ENCODE assay signal across 29 cellular contexts in genomic region chr20:2178328-2179232, GRCh38.
A peak's percentile ranks its signal among the peaks of the same experiment; 100 is the strongest.
DNase-seq lines count a peak whose midpoint lies in the region; ATAC-seq, FAIRE-seq and TF ChIP-seq lines count a peak whose summit lies in the region.
"Had no signal": no experiment of that assay in that cellular context is flagged by ENCODE, and none has a peak within 500 bp of the region (broad histone marks: within the 10 kb centered on the region; RNA-seq: fewer than 3 reads in every experiment).

No MANE protein-coding gene starts in this region.

- H3K27ac ChIP-seq in H1 (ENCODE audit: low read depth, low read length) (no peak overlapping the region), neuronal stem cell (replicated peaks; ENCODE audit: low read length) (no peak overlapping the region)
- H3K27ac ChIP-seq: C4-2B, epithelial cell of prostate, KMS-11, left ventricle myocardium inferior, spleen, thoracic aorta had no signal

- H3K9ac ChIP-seq in H1 (replicated peaks in 1 of 4; ENCODE audit: extremely low read depth in 1 of 4, low read depth in 3 of 4, low read length in 3 of 4) = no peak overlapping the region
- H3K9ac ChIP-seq in neuronal stem cell (ENCODE audit: low read depth, low read length, poor library complexity) = no peak overlapping the region
- H3K9ac ChIP-seq: KMS-11 had no signal

- CTCF ChIA-PET in H1 (lab: Charles Lee; ENCODE audit: partially characterized antibody) = interaction anchor here (0.5 to 2.8 kb wide), 4 partner anchors 11 to 1221 kb away, joined by 3 to 9 read pairs (median 4); no protein-coding TSS in a partner anchor

- H3K27ac Mint-ChIP-seq in activated T-helper 17 cell treated with anti-CD3 and anti-CD28 coated beads, Interleukin-2, amount 50 U/mL, for 72 hours = no peak overlapping the region
- H3K27ac Mint-ChIP-seq: activated CD4-positive, alpha-beta memory T cell treated with anti-CD3 and anti-CD28 coated beads, Interleukin-2, amount 10 ng/mL, durations not matched to agents 7 days and 5 days; activated naive CD8-positive, alpha-beta T cell treated with anti-CD3 and anti-CD28 coated beads for 36 hours; natural killer cell had no signal

- no peak overlapping the region for H2BK15ac ChIP-seq in H1 (ENCODE audit: low read length)
- no peak overlapping the region for H2BK15ac ChIP-seq in neuronal stem cell (ENCODE audit: low read length)

- H3K27me3 Mint-ChIP-seq in activated T-helper 17 cell treated with anti-CD3 and anti-CD28 coated beads, Interleukin-2, amount 50 U/mL, for 72 hours = peaks cover 12% of the 10 kb centered on the region

- no peak overlapping the region for H2BK12ac ChIP-seq in H1 (ENCODE audit: low read depth, low read length)
- no peak overlapping the region for H2BK12ac ChIP-seq in neuronal stem cell (ENCODE audit: low read length)

- H3K23ac ChIP-seq in H1 (ENCODE audit: insufficient read length) = no peak overlapping the region
- H3K23ac ChIP-seq in neuronal stem cell (ENCODE audit: low read depth, low read length, poor library complexity) = no peak overlapping the region

- no peak for FAIRE-seq in H1 (lab: Jason Lieb, UNC)

- H3K4me1 Mint-ChIP-seq in activated T-helper 17 cell treated with anti-CD3 and anti-CD28 coated beads, Interleukin-2, amount 50 U/mL, for 72 hours = no peaks in the 10 kb centered on the region
- H3K4me1 Mint-ChIP-seq: activated CD4-positive, alpha-beta memory T cell treated with anti-CD3 and anti-CD28 coated beads, Interleukin-2, amount 10 ng/mL, durations not matched to agents 7 days and 5 days; activated naive CD8-positive, alpha-beta T cell treated with anti-CD3 and anti-CD28 coated beads for 36 hours; central memory CD8-positive, alpha-beta T cell; natural killer cell had no signal

- no peak for TF ChIP-seq POLR2A in H1 (IDR thresholded peaks at IDR 0.05; ENCODE audit: control extremely low read depth in 1 of 2, low read depth in 2 of 2, low read length in 2 of 2)

- H3K4me3 Mint-ChIP-seq in activated T-helper 17 cell treated with anti-CD3 and anti-CD28 coated beads, Interleukin-2, amount 50 U/mL, for 72 hours = no peak overlapping the region
- H3K4me3 Mint-ChIP-seq: activated CD4-positive, alpha-beta memory T cell treated with anti-CD3 and anti-CD28 coated beads, Interleukin-2, amount 10 ng/mL, durations not matched to agents 7 days and 5 days; activated naive CD8-positive, alpha-beta T cell treated with anti-CD3 and anti-CD28 coated beads for 36 hours; central memory CD8-positive, alpha-beta T cell; natural killer cell had no signal

- no peaks in the 10 kb centered on the region for H3K23me2 ChIP-seq in H1 (ENCODE audit: low read depth, low read length)

- no peak overlapping the region for H3K4ac ChIP-seq in H1 (replicated peaks; ENCODE audit: insufficient read length, low read depth, low read length)
- H3K4ac ChIP-seq in neuronal stem cell (ENCODE audit: low read length) = no peak overlapping the region

- H3K9me3 ChIP-seq in H1 (ENCODE audit: insufficient read depth in 2 of 2, low read depth in 1 of 2, low read length in 1 of 2) (no peaks in the 10 kb centered on the region), neuronal stem cell (replicated peaks in 1 of 2; ENCODE audit: control insufficient read depth in 2 of 2, insufficient read depth in 1 of 2, low read depth in 1 of 2, low read length in 2 of 2) (no peaks in the 10 kb centered on the region)
- H3K9me3 ChIP-seq: left ventricle myocardium inferior, spleen, thoracic aorta had no signal

- no peaks in the 10 kb centered on the region for H3K79me2 ChIP-seq in H1 (ENCODE audit: control insufficient read depth in 1 of 2, insufficient read depth in 2 of 2, low read length in 2 of 2)

- H2BK120ac ChIP-seq in H1 (replicated peaks; ENCODE audit: low read depth, low read length) = no peak overlapping the region
- no peak overlapping the region for H2BK120ac ChIP-seq in neuronal stem cell (ENCODE audit: low read depth, low read length)

- no peak for ATAC-seq in HG02763 (IDR thresholded peaks at IDR 0.05; ENCODE audit: unreplicated experiment)
- no peak for ATAC-seq in activated T-helper 17 cell treated with anti-CD3 and anti-CD28 coated beads, Interleukin-2, amount 50 U/mL, for 72 hours (replicated peaks)
- ATAC-seq: right cardiac atrium had no signal

- H3K14ac ChIP-seq in H1 (ENCODE audit: insufficient read length) = no peak overlapping the region
- no peak overlapping the region for H3K14ac ChIP-seq in neuronal stem cell (ENCODE audit: low read length)

- H3K36me3 ChIP-seq in H1 (ENCODE audit: control insufficient read depth in 2 of 4, insufficient read depth in 4 of 4, low read length in 3 of 4) (no peaks in the 10 kb centered on the region), neuronal stem cell (replicated peaks in 1 of 2; ENCODE audit: control insufficient read depth in 2 of 2, insufficient read depth in 2 of 2, low read length in 2 of 2) (no peaks in the 10 kb centered on the region)
- H3K36me3 ChIP-seq: left ventricle myocardium inferior, spleen, thoracic aorta had no signal

- POLR2A ChIA-PET in H1 (lab: Charles Lee; ENCODE audit: partially characterized antibody) = no interaction called here

- no peak overlapping the region for H4K5ac ChIP-seq in H1 (ENCODE audit: insufficient read length, low read depth, low read length)

- H3K36me3 Mint-ChIP-seq in activated T-helper 17 cell treated with anti-CD3 and anti-CD28 coated beads, Interleukin-2, amount 50 U/mL, for 72 hours (ENCODE audit: low read depth) = no peaks in the 10 kb centered on the region
- H3K36me3 Mint-ChIP-seq: activated naive CD8-positive, alpha-beta T cell treated with anti-CD3 and anti-CD28 coated beads for 36 hours; natural killer cell had no signal

- 91% methylated on average over 17 of the region's 17 CpGs; no CpG with 5 or more reads in 1 of the 2 experiments for WGBS in H1 (ENCODE audit: extremely low coverage in 1 of 2, insufficient coverage in 1 of 2, insufficient read length in 1 of 2, insufficient replicate concordance in 2 of 2, low coverage in 1 of 2, low lambda C conversion rate in 2 of 2, missing lambda C conversion rate in 1 of 2), 2 experiments
- no CpG with 5 or more reads among the region's 17 CpGs for WGBS in neuronal stem cell (ENCODE audit: extremely low coverage in 2 of 2, insufficient read length in 2 of 2, insufficient replicate concordance in 1 of 2), 2 donors

- no peak overlapping the region for H3K56ac ChIP-seq in H1 (replicated peaks; ENCODE audit: insufficient read length, low read depth, low read length)

- TF ChIP-seq RAD21 in H1 (IDR thresholded peaks at IDR 0.05 in 1 of 2, conservative IDR thresholded peaks at IDR 0.05 in 1 of 2; ENCODE audit: low read depth in 2 of 2, low read length in 2 of 2) = no peak

- H3K4me2 ChIP-seq in H1 (ENCODE audit: insufficient read depth in 1 of 2, low read depth in 2 of 2, low read length in 2 of 2) = no peak overlapping the region
- H3K4me2 ChIP-seq in neuronal stem cell (ENCODE audit: insufficient read depth, low read length, poor library complexity, severe bottlenecking) = no peak overlapping the region
- H3K4me2 ChIP-seq: KMS-11 had no signal

- no peaks in the 10 kb centered on the region for H4K20me1 ChIP-seq in H1 (replicated peaks in 1 of 2; ENCODE audit: control insufficient read depth in 1 of 2, insufficient read depth in 2 of 2, low read length in 2 of 2)

- H2BK20ac ChIP-seq in H1 (ENCODE audit: low read length) = no peak overlapping the region

- H4K91ac ChIP-seq in H1 (replicated peaks; ENCODE audit: insufficient read length, low read length) (no peak overlapping the region), neuronal stem cell (ENCODE audit: low read depth, low read length, poor library complexity) (no peak overlapping the region)

- no peak overlapping the region for H2BK5ac ChIP-seq in H1 (ENCODE audit: low read depth, low read length)
- H2BK5ac ChIP-seq in neuronal stem cell (ENCODE audit: low read length) = no peak overlapping the region

- H3K18ac ChIP-seq in H1 (ENCODE audit: extremely low read depth, low read length) = no peak overlapping the region
- peak overlapping the region; percentile 57 for H3K18ac ChIP-seq in neuronal stem cell (ENCODE audit: low read length)

- H3K4me1 ChIP-seq in H1 (replicated peaks in 1 of 4; ENCODE audit: control insufficient read depth in 3 of 4, insufficient read depth in 4 of 4, low read length in 3 of 4) = no peaks in the 10 kb centered on the region
- no peaks in the 10 kb centered on the region for H3K4me1 ChIP-seq in neuronal stem cell (ENCODE audit: control insufficient read depth in 2 of 2, insufficient read depth in 1 of 2, low read depth in 1 of 2, low read length in 2 of 2)

- peak; percentile 49 for DNase-seq in CMK (ENCODE audit: low read depth)
- DNase-seq in MV-4-11 (lab: John Stamatoyannopoulos, UW) = peak; percentile 52
- DNase-seq in H1 (ENCODE audit: low read depth in 1 of 2, low spot score in 2 of 2) = no peak
- no peak for DNase-seq in neuronal stem cell (ENCODE audit: low spot score)
- DNase-seq in NCI-H1105 (lab: John Stamatoyannopoulos, UW) = no peak
- DNase-seq in T-helper 1 cell = no peak
- DNase-seq: ACHN; activated CD4-positive, alpha-beta memory T cell treated with anti-CD3 and anti-CD28 coated beads, Interleukin-2, amount 10 ng/mL, durations not matched to agents 7 days and 5 days; activated effector memory CD4-positive, alpha-beta T cell treated with Interleukin-2 at 50 U/mL for 16 hours; activated naive CD8-positive, alpha-beta T cell treated with anti-CD3 and anti-CD28 coated beads for 36 hours; EL; foreskin fibroblast; left ventricle myocardium inferior; natural killer cell; NCI-H1694; NCI-H748 treated with DMSO at 0.1 percent for 48 hours; right cardiac atrium; Right ventricle myocardium superior; spleen; stimulated activated CD4-positive, alpha-beta T cell treated with anti-CD3 and anti-CD28 coated beads, Interleukin-4, amount 100 ng/mL, for 1 hour; stimulated activated naive CD4-positive, alpha-beta T cell; T-helper 9 cell had no signal

- H3K27me3 ChIP-seq in H1 (replicated peaks in 1 of 4; ENCODE audit: control insufficient read depth in 3 of 4, extremely low read depth in 1 of 4, insufficient read depth in 3 of 4, low read length in 3 of 4) = no peaks in the 10 kb centered on the region; a peak in 1 of 7 replicates
- H3K27me3 ChIP-seq in neuronal stem cell (ENCODE audit: control insufficient read depth in 3 of 3, insufficient read depth in 3 of 3, low read depth in 1 of 3, low read length in 3 of 3) = peaks cover 0 to 41% (median 0%) of the 10 kb centered on the region in 3 experiments

- no peak overlapping the region for H3K4me3 ChIP-seq in H1 (ENCODE audit: extremely low read depth in 1 of 4, insufficient read depth in 2 of 4, low read depth in 3 of 4, low read length in 4 of 4)
- no peak overlapping the region for H3K4me3 ChIP-seq in neuronal stem cell (ENCODE audit: low read length in 2 of 2)
- H3K4me3 ChIP-seq: left ventricle myocardium inferior, spleen, thoracic aorta had no signal

- no peak overlapping the region for H2AK5ac ChIP-seq in H1 (ENCODE audit: low read depth, low read length)
- H2AK5ac ChIP-seq in neuronal stem cell (ENCODE audit: low read depth, low read length) = peak overlapping the region; percentile 14

- TF ChIP-seq EP300 in H1 (IDR thresholded peaks at IDR 0.05; ENCODE audit: borderline replicate concordance in 1 of 2, low read depth in 2 of 2, low read length in 2 of 2) = no peak

- peak overlapping the region; percentile 35 for H4K8ac ChIP-seq in H1 (ENCODE audit: extremely low read depth, insufficient read depth, low read length)
- no peak overlapping the region for H4K8ac ChIP-seq in neuronal stem cell (ENCODE audit: low read depth, low read length)

- no peaks in the 10 kb centered on the region for H3K9me3 Mint-ChIP-seq in activated T-helper 17 cell treated with anti-CD3 and anti-CD28 coated beads, Interleukin-2, amount 50 U/mL, for 72 hours
- H3K9me3 Mint-ChIP-seq: activated CD4-positive, alpha-beta memory T cell treated with anti-CD3 and anti-CD28 coated beads, Interleukin-2, amount 10 ng/mL, durations not matched to agents 7 days and 5 days; activated naive CD8-positive, alpha-beta T cell treated with anti-CD3 and anti-CD28 coated beads for 36 hours; central memory CD8-positive, alpha-beta T cell; natural killer cell had no signal

- no peak for TF ChIP-seq CTCF in H1 (IDR thresholded peaks at IDR 0.05; ENCODE audit: control extremely low read depth in 1 of 3, insufficient read depth in 1 of 3, low read depth in 1 of 3, low read length in 3 of 3)

- H3K79me1 ChIP-seq in H1 (ENCODE audit: low read depth, low read length) (no peaks in the 10 kb centered on the region), neuronal stem cell (ENCODE audit: low read depth, low read length) (no peaks in the 10 kb centered on the region)

- H2AFZ ChIP-seq in H1 (ENCODE audit: low read length) (no peak overlapping the region), neuronal stem cell (ENCODE audit: low read length) (no peak overlapping the region)

Comparison
In these comparisons a context has a peak if more than half of its experiments do, and no peak if none do; other contexts are left out.
1. DNase-seq: peak in CMK (single experiment) and MV-4-11 (single experiment); none in H1 (0 of 2), neuronal stem cell (single experiment), NCI-H1105 (single experiment) and T-helper 1 cell (0 of 5).